ENCODE assay signal across 18 cellular contexts in genomic region chr13:107992542-107992941, GRCh38.
"Had no signal": no experiment of that assay in that cellular context is flagged by ENCODE, and none has a peak within 500 bp of the region (broad histone marks: within the 10 kb centered on the region; RNA-seq: fewer than 3 reads in every experiment).

No MANE protein-coding gene starts in this region.

- H3K27me3 ChIP-seq: adrenal gland, sigmoid colon, thyroid gland, uterus had no signal

- H3K36me3 ChIP-seq: adrenal gland, sigmoid colon, thyroid gland, uterus, WERI-Rb-1 had no signal

- H3K9me3 ChIP-seq: adrenal gland, sigmoid colon, thyroid gland, uterus had no signal

- H3K36me3 Mint-ChIP-seq: activated CD8-positive, alpha-beta memory T cell treated with anti-CD3 and anti-CD28 coated beads, Interleukin-2, amount 10 ng/mL, durations not matched to agents 7 days and 5 days; activated naive CD4-positive, alpha-beta T cell treated with anti-CD3 and anti-CD28 coated beads, Interleukin-2, amount 10 ng/mL, durations not matched to agents 7 days and 5 days; brain; stimulated activated effector memory CD8-positive, alpha-beta T cell treated with anti-CD3 and anti-CD28 coated beads, Interleukin-12 subunit alpha, Interleukin-12 subunit beta, amount 100 ng/mL, for 72 hours had no signal

- H3K27me3 Mint-ChIP-seq: activated CD8-positive, alpha-beta memory T cell treated with anti-CD3 and anti-CD28 coated beads, Interleukin-2, amount 10 ng/mL, durations not matched to agents 7 days and 5 days; activated naive CD4-positive, alpha-beta T cell treated with anti-CD3 and anti-CD28 coated beads, Interleukin-2, amount 10 ng/mL, durations not matched to agents 7 days and 5 days; brain; dendritic cell treated with granulocyte-macrophage colony-stimulating factor and Interleukin-4, amounts not matched to agents 40 ng/mL and 50 ng/mL, for 4 days; T-helper 17 cell had no signal

- H3K4me3 ChIP-seq: adrenal gland, sigmoid colon, thyroid gland, uterus had no signal

- H3K27ac Mint-ChIP-seq: activated CD8-positive, alpha-beta memory T cell treated with anti-CD3 and anti-CD28 coated beads, Interleukin-2, amount 10 ng/mL, durations not matched to agents 7 days and 5 days; activated naive CD4-positive, alpha-beta T cell treated with anti-CD3 and anti-CD28 coated beads, Interleukin-2, amount 10 ng/mL, durations not matched to agents 7 days and 5 days; dendritic cell treated with granulocyte-macrophage colony-stimulating factor and Interleukin-4, amounts not matched to agents 40 ng/mL and 50 ng/mL, for 4 days; stimulated activated effector memory CD8-positive, alpha-beta T cell treated with anti-CD3 and anti-CD28 coated beads, Interleukin-12 subunit alpha, Interleukin-12 subunit beta, amount 100 ng/mL, for 72 hours; T-helper 17 cell had no signal

- DNase-seq: activated CD4-positive, alpha-beta T cell treated with anti-CD3 and anti-CD28 coated beads, Interleukin-2, amount 50 U/mL, for 48 hours; activated CD8-positive, alpha-beta memory T cell treated with anti-CD3 and anti-CD28 coated beads, Interleukin-2, amount 10 ng/mL, durations not matched to agents 7 days and 5 days; activated naive CD4-positive, alpha-beta T cell treated with anti-CD3 and anti-CD28 coated beads, Interleukin-2, amount 10 ng/mL, durations not matched to agents 7 days and 5 days; activated T-cell treated with anti-CD3 and anti-CD28 coated beads, Interleukin-2, amount 50 U/mL, for 1 hour; adrenal gland; cerebellar nuclear complex; effector memory CD4-positive, alpha-beta T cell; hippocampal formation; left colon; sigmoid colon; T-helper 17 cell; thyroid gland; uterus; WERI-Rb-1 had no signal

- H3K4me1 ChIP-seq: adrenal gland, sigmoid colon, thyroid gland, uterus had no signal

- H3K4me3 Mint-ChIP-seq: activated CD8-positive, alpha-beta memory T cell treated with anti-CD3 and anti-CD28 coated beads, Interleukin-2, amount 10 ng/mL, durations not matched to agents 7 days and 5 days; activated naive CD4-positive, alpha-beta T cell treated with anti-CD3 and anti-CD28 coated beads, Interleukin-2, amount 10 ng/mL, durations not matched to agents 7 days and 5 days; brain; dendritic cell treated with granulocyte-macrophage colony-stimulating factor and Interleukin-4, amounts not matched to agents 40 ng/mL and 50 ng/mL, for 4 days; neural crest cell; stimulated activated effector memory CD8-positive, alpha-beta T cell treated with anti-CD3 and anti-CD28 coated beads, Interleukin-12 subunit alpha, Interleukin-12 subunit beta, amount 100 ng/mL, for 72 hours; T-helper 17 cell had no signal

- H3K4me1 Mint-ChIP-seq: activated CD8-positive, alpha-beta memory T cell treated with anti-CD3 and anti-CD28 coated beads, Interleukin-2, amount 10 ng/mL, durations not matched to agents 7 days and 5 days; activated naive CD4-positive, alpha-beta T cell treated with anti-CD3 and anti-CD28 coated beads, Interleukin-2, amount 10 ng/mL, durations not matched to agents 7 days and 5 days; neural crest cell; stimulated activated effector memory CD8-positive, alpha-beta T cell treated with anti-CD3 and anti-CD28 coated beads, Interleukin-12 subunit alpha, Interleukin-12 subunit beta, amount 100 ng/mL, for 72 hours; T-helper 17 cell had no signal

- H3K9me3 Mint-ChIP-seq: activated naive CD4-positive, alpha-beta T cell treated with anti-CD3 and anti-CD28 coated beads, Interleukin-2, amount 10 ng/mL, durations not matched to agents 7 days and 5 days; neural crest cell had no signal

- H3K27ac ChIP-seq: adrenal gland, sigmoid colon, thyroid gland, uterus, WERI-Rb-1 had no signal
